23 cellular contexts compared by ENCODE assay signal in genomic region chr16:86858501-86858900, GRCh38.
"Had no signal": no experiment of that assay in that cellular context is flagged by ENCODE, and none has a peak within 500 bp of the region (broad histone marks: within the 10 kb centered on the region; RNA-seq: fewer than 3 reads in every experiment).

No MANE protein-coding gene starts in this region.

- H3K27me3 ChIP-seq: tibial artery, upper lobe of right lung had no signal

- H3K4me1 ChIP-seq: left lung, lower lobe of right lung, pancreas, prostate gland, spleen, upper lobe of right lung had no signal

- FAIRE-seq: pancreas, small intestine had no signal

- H3K27ac ChIP-seq: left lung, lower lobe of right lung, pancreas, prostate gland, sigmoid colon, spleen, suprapubic skin, thoracic aorta, tibial artery, upper lobe of right lung had no signal

- H3K9me3 ChIP-seq: left lung, lower lobe of right lung, pancreas, prostate gland, sigmoid colon, spleen, suprapubic skin, thoracic aorta, tibial artery, upper lobe of right lung had no signal

- ATAC-seq: left cardiac atrium; left lung; natural killer cell; pancreas; right cardiac atrium; stimulated activated effector memory CD8-positive, alpha-beta T cell treated with anti-CD3 and anti-CD28 coated beads, Interleukin-12 subunit alpha, Interleukin-12 subunit beta, amount 100 ng/mL, for 72 hours; upper lobe of right lung had no signal

- DNase-seq: islet precursor cell; left cardiac atrium; left lung; lower lobe of right lung; mesendoderm; naive B cell; natural killer cell; pancreas; posterior cingulate gyrus; retina; sigmoid colon; small intestine; spleen; stimulated activated CD4-positive, alpha-beta T cell treated with anti-CD3 and anti-CD28 coated beads, Interleukin-4, amount 100 ng/mL, for 24 hours; stimulated activated naive CD4-positive, alpha-beta T cell; tibial artery; trophoblast cell; upper lobe of right lung had no signal

- H3K4me3 ChIP-seq: left lung, lower lobe of right lung, pancreas, prostate gland, sigmoid colon, spleen, suprapubic skin, thoracic aorta, tibial artery, upper lobe of right lung had no signal

- H3K36me3 ChIP-seq: left lung, lower lobe of right lung, pancreas, prostate gland, sigmoid colon, spleen, suprapubic skin, thoracic aorta, tibial artery, upper lobe of right lung had no signal
